8 cellular contexts compared by ENCODE assay signal in the genomic region with DNA sequence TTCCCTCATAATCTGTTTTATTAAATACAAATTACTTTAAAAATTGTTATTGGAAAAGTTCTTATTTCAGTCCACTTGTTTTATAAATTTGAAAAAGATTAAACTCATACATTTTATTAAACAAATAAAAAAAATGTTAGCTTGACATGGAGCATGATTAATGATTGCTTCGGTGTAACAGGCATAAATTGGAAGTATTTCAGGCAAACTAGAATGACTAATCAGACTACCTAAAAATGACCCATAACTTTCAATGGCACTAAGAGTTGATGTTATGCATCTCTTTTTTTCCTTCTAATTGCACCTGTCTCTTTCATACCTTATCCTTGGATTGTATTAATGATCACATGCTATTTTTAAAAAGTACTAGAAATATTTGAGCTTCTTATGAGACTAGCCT.
"Had no signal": no experiment of that assay in that cellular context is flagged by ENCODE, and none has a peak within 500 bp of the region (broad histone marks: within the 10 kb centered on the region; RNA-seq: fewer than 3 reads in every experiment).

No MANE protein-coding gene starts in this region.

- DNase-seq: H9, HCEC 1CT, IMR-90 had no signal

- H2AFZ ChIP-seq: GM23338 had no signal

- H3K4me3 ChIP-seq: GM23338, K562 had no signal

- ATAC-seq: GM23338, K562 had no signal

- H3K4me2 ChIP-seq: GM23338 had no signal

- FAIRE-seq: H1, H54, HTR-8/SVneo, K562 had no signal
